In genomic region chr17:75808549-75808904, GRCh38 we compare ENCODE assay signal across 14 cellular contexts. TPM values are rescaled to one million over a fixed set of nuclear protein-coding genes. Genes with fewer than 3 reads are reported as not detected.
DNase-seq lines count a peak whose midpoint lies in the region; ATAC-seq and TF ChIP-seq lines count a peak whose summit lies in the region.
"Had no signal": no experiment of that assay in that cellular context is flagged by ENCODE, and none has a peak within 500 bp of the region (broad histone marks: within the 10 kb centered on the region; RNA-seq: fewer than 3 reads in every experiment).

No MANE protein-coding gene starts in this region.

- peaks cover 10% of the 10 kb centered on the region; the same call in 1 of the 2 replicates for H3K36me3 ChIP-seq in GM23248 (ENCODE audit: low read depth)
- H3K36me3 ChIP-seq in right atrium auricular region: peaks cover 35% of the 10 kb centered on the region
- H3K36me3 ChIP-seq in spleen: peaks cover 0 to 56% (median 42%) of the 10 kb centered on the region in 6 donors

- no peak for TF ChIP-seq POLR2A in spleen (IDR thresholded peaks at IDR 0.05)

- peak overlapping the region; percentile 49; the same call in 1 of the 2 replicates for H2AFZ ChIP-seq in GM23248

- H3K79me2 ChIP-seq in GM23248 (ENCODE audit: insufficient read depth): peaks cover 34% of the 10 kb centered on the region

- no peak for TF ChIP-seq CTCF in right atrium auricular region (IDR thresholded peaks at IDR 0.05)
- TF ChIP-seq CTCF in spleen (IDR thresholded peaks at IDR 0.05 in 8 of 11, conservative IDR thresholded peaks at IDR 0.05 in 3 of 11): no peak

- H3F3A ChIP-seq in GM23248 (ENCODE audit: insufficient read depth): peaks cover 24% of the 10 kb centered on the region

- peak overlapping the region; percentile 59 for H3K27ac Mint-ChIP-seq in activated T-helper 1 cell treated with anti-CD3 and anti-CD28 coated beads, Interleukin-12 subunit alpha, Interleukin-12 subunit beta, Interleukin-2, Interleukin-4 antibody, amounts not matched to agents 30 ng/mL and 10 ng/mL and 1 ng/mL, durations not matched to agents 14 hours and 24 hours and 36 hours
- H3K27ac Mint-ChIP-seq: activated naive CD8-positive, alpha-beta T cell had no signal

- ATAC-seq in HG03135 (IDR thresholded peaks at IDR 0.05; ENCODE audit: unreplicated experiment): no peak
- ATAC-seq: effector memory CD8-positive, alpha-beta T cell had no signal

- 11 to 31% methylated on average over 4 of the region's 4 CpGs for WGBS in GM23248 (ENCODE audit: low coverage in 1 of 2, low lambda C conversion rate in 2 of 2, missing lambda C conversion rate in 2 of 2), 2 experiments
- 76 to 94% (median 83%) methylated on average over 4 of the region's 4 CpGs for WGBS in spleen, 5 donors

- H3K27me3 ChIP-seq in GM23248 (replicated peaks; ENCODE audit: insufficient read depth) (no peaks in the 10 kb centered on the region), right atrium auricular region (no peaks in the 10 kb centered on the region), spleen (replicated peaks in 1 of 7) (no peaks in the 10 kb centered on the region)

- no peaks in the 10 kb centered on the region for H3K9me2 ChIP-seq in GM23248 (ENCODE audit: insufficient read depth)

- H4K20me1 ChIP-seq in GM23248 (ENCODE audit: insufficient read depth): no peaks in the 10 kb centered on the region

- no peak overlapping the region for H3K4me3 Mint-ChIP-seq in activated T-helper 1 cell treated with anti-CD3 and anti-CD28 coated beads, Interleukin-12 subunit alpha, Interleukin-12 subunit beta, Interleukin-2, Interleukin-4 antibody, amounts not matched to agents 30 ng/mL and 10 ng/mL and 1 ng/mL, durations not matched to agents 14 hours and 24 hours and 36 hours
- H3K4me3 Mint-ChIP-seq: activated naive CD8-positive, alpha-beta T cell; effector memory CD8-positive, alpha-beta T cell had no signal

- H3K4me2 ChIP-seq in GM23248 (ENCODE audit: unreplicated experiment): peak overlapping the region; percentile 51

- DNase-seq in GM23248 (no peak), right atrium auricular region (ENCODE audit: low spot score) (no peak), spleen (peak; percentile 18), NCI-H526 (lab: John Stamatoyannopoulos, UW) (no peak), COLO829 (ENCODE audit: low spot score) (no peak), GOT3 (lab: John Stamatoyannopoulos, UW) (no peak)
- no peak for DNase-seq in activated T-helper 1 cell treated with anti-CD3 and anti-CD28 coated beads, Interleukin-12 subunit alpha, Interleukin-12 subunit beta, Interleukin-2, Interleukin-4 antibody, amounts not matched to agents 30 ng/mL and 10 ng/mL and 1 ng/mL, durations not matched to agents 14 hours and 24 hours and 36 hours (ENCODE audit: low spot score)
- DNase-seq: activated CD4-positive, alpha-beta T cell treated with anti-CD3 and anti-CD28 coated beads for 1 hour; Calu3; effector memory CD8-positive, alpha-beta T cell; stimulated activated CD4-positive, alpha-beta T cell treated with anti-CD3 and anti-CD28 coated beads, Interleukin-2, amount 100 ng/mL, for 24 hours had no signal

- peak overlapping the region; percentile 50; the same call in 1 of the 2 replicates for H3K9ac ChIP-seq in GM23248

- H3K27ac ChIP-seq in GM23248 (peak overlapping the region; percentile 58), right atrium auricular region (peak overlapping the region; percentile 83 to 89), spleen (no peak overlapping the region)

- H3K27me3 Mint-ChIP-seq in activated T-helper 1 cell treated with anti-CD3 and anti-CD28 coated beads, Interleukin-12 subunit alpha, Interleukin-12 subunit beta, Interleukin-2, Interleukin-4 antibody, amounts not matched to agents 30 ng/mL and 10 ng/mL and 1 ng/mL, durations not matched to agents 14 hours and 24 hours and 36 hours (ENCODE audit: insufficient read depth): no peaks in the 10 kb centered on the region
- H3K27me3 Mint-ChIP-seq: activated naive CD8-positive, alpha-beta T cell; effector memory CD8-positive, alpha-beta T cell had no signal

- H3K4me1 Mint-ChIP-seq in activated T-helper 1 cell treated with anti-CD3 and anti-CD28 coated beads, Interleukin-12 subunit alpha, Interleukin-12 subunit beta, Interleukin-2, Interleukin-4 antibody, amounts not matched to agents 30 ng/mL and 10 ng/mL and 1 ng/mL, durations not matched to agents 14 hours and 24 hours and 36 hours (ENCODE audit: low read depth): peaks cover 7% of the 10 kb centered on the region

- no peaks in the 10 kb centered on the region for H3K9me3 Mint-ChIP-seq in activated T-helper 1 cell treated with anti-CD3 and anti-CD28 coated beads, Interleukin-12 subunit alpha, Interleukin-12 subunit beta, Interleukin-2, Interleukin-4 antibody, amounts not matched to agents 30 ng/mL and 10 ng/mL and 1 ng/mL, durations not matched to agents 14 hours and 24 hours and 36 hours
- H3K9me3 Mint-ChIP-seq: effector memory CD8-positive, alpha-beta T cell had no signal

- H3K4me1 ChIP-seq in GM23248 (ENCODE audit: insufficient read depth): peaks cover 19% of the 10 kb centered on the region
- peaks cover 0 to 39% of the 10 kb centered on the region in 2 donors for H3K4me1 ChIP-seq in right atrium auricular region
- peaks cover 0 to 35% (median 14%) of the 10 kb centered on the region in 6 donors for H3K4me1 ChIP-seq in spleen

- intact Hi-C loops in activated T-helper 1 cell treated with anti-CD3 and anti-CD28 coated beads, Interleukin-12 subunit alpha, Interleukin-12 subunit beta, Interleukin-2, Interleukin-4 antibody, amounts not matched to agents 30 ng/mL and 10 ng/mL and 1 ng/mL, durations not matched to agents 14 hours and 24 hours and 36 hours (cut with micrococcal nuclease): no loop called here
- intact Hi-C loops in spleen (cut with DNase I; ENCODE audit: low total_unique reads): no loop called here

- in situ Hi-C loops in GM23248 (cut with MboI): no loop called here

- H3K36me3 Mint-ChIP-seq in activated T-helper 1 cell treated with anti-CD3 and anti-CD28 coated beads, Interleukin-12 subunit alpha, Interleukin-12 subunit beta, Interleukin-2, Interleukin-4 antibody, amounts not matched to agents 30 ng/mL and 10 ng/mL and 1 ng/mL, durations not matched to agents 14 hours and 24 hours and 36 hours (ENCODE audit: low read depth): peaks cover 6% of the 10 kb centered on the region
- H3K36me3 Mint-ChIP-seq: activated naive CD8-positive, alpha-beta T cell had no signal

- H3K9me3 ChIP-seq in GM23248 (ENCODE audit: low read depth) (no peaks in the 10 kb centered on the region), right atrium auricular region (no peaks in the 10 kb centered on the region), spleen (no peaks in the 10 kb centered on the region)
- H3K9me3 ChIP-seq: thoracic aorta had no signal

- 0 out of 2 replicates have a peak overlapping the region, but pooled peaks have one; percentile 9 for H3K4me3 ChIP-seq in GM23248
- H3K4me3 ChIP-seq in right atrium auricular region: no peak overlapping the region
- H3K4me3 ChIP-seq in spleen: no peak overlapping the region
- H3K4me3 ChIP-seq: thoracic aorta had no signal

RNA-seq across cellular contexts. Expression of gene UNK, which starts 23.9 kb away (rescaled TPM):
- 11.5 and 20.2 TPM in 2 replicates for total RNA-seq in GM23248 (2014; rRNA removed; shearing (Covaris generic))
- polyA plus RNA-seq in GM23248 (2016; fragmentation: Nextera tagmentation; extraction: Ambion mirVana) (12.4 and 13.3 TPM in 2 replicates), spleen (10 to 100 TPM; 19.0 to 41.9 (median 25.8) TPM)
- 26.0 and 26.9 TPM in 2 replicates for total RNA-seq in activated T-helper 1 cell treated with anti-CD3 and anti-CD28 coated beads, Interleukin-12 subunit alpha, Interleukin-12 subunit beta, Interleukin-2, Interleukin-4 antibody, amounts not matched to agents 30 ng/mL and 10 ng/mL and 1 ng/mL, durations not matched to agents 14 hours and 24 hours and 36 hours
- total RNA-seq in right atrium auricular region (10 to 100 TPM; 18.8 to 25.3 TPM), spleen (10 to 100 TPM; 35.4 to 53.8 (median 48.6) TPM)

RNA-seq across cellular contexts. Expression of gene UNC13D, which starts 35.7 kb away (rescaled TPM):
- total RNA-seq in GM23248 (2014; rRNA removed; shearing (Covaris generic)): under 0.01 and 0.65 TPM in 2 replicates
- polyA plus RNA-seq in GM23248 (2016; fragmentation: Nextera tagmentation; extraction: Ambion mirVana) (0.06 TPM in 1 of 2 replicates, not detected in the other), spleen (10 to 100 TPM; 36.4 to 86.1 (median 53.0) TPM)
- total RNA-seq in activated T-helper 1 cell treated with anti-CD3 and anti-CD28 coated beads, Interleukin-12 subunit alpha, Interleukin-12 subunit beta, Interleukin-2, Interleukin-4 antibody, amounts not matched to agents 30 ng/mL and 10 ng/mL and 1 ng/mL, durations not matched to agents 14 hours and 24 hours and 36 hours: 185 and 186 TPM in 2 replicates
- total RNA-seq in right atrium auricular region (10 to 100 TPM; 11.1 to 25.9 TPM), spleen (100 to 1,000 TPM in 6 of 7 donors, 10 to 100 TPM in 1; 87.1 to 187 (median 129) TPM)

RNA-seq across cellular contexts. Expression of gene GALK1, which starts 43.5 kb away (rescaled TPM):
- 16.6 and 40.6 TPM in 2 replicates for total RNA-seq in GM23248 (2014; rRNA removed; shearing (Covaris generic))
- polyA plus RNA-seq in GM23248 (2016; fragmentation: Nextera tagmentation; extraction: Ambion mirVana) (46.5 and 47.3 TPM in 2 replicates), spleen (10 to 100 TPM; 34.2 to 45.9 (median 37.0) TPM)
- total RNA-seq in activated T-helper 1 cell treated with anti-CD3 and anti-CD28 coated beads, Interleukin-12 subunit alpha, Interleukin-12 subunit beta, Interleukin-2, Interleukin-4 antibody, amounts not matched to agents 30 ng/mL and 10 ng/mL and 1 ng/mL, durations not matched to agents 14 hours and 24 hours and 36 hours: 48.0 and 49.3 TPM in 2 replicates
- total RNA-seq in right atrium auricular region (10 to 100 TPM; 19.6 to 21.0 TPM), spleen (10 to 100 TPM; 23.5 to 45.1 (median 33.5) TPM)

RNA-seq across cellular contexts. Expression of gene WBP2, which starts 46.6 kb away (rescaled TPM):
- total RNA-seq in GM23248 (2014; rRNA removed; shearing (Covaris generic)): 17.4 and 22.9 TPM in 2 replicates
- polyA plus RNA-seq in GM23248 (2016; fragmentation: Nextera tagmentation; extraction: Ambion mirVana) (59.4 and 64.8 TPM in 2 replicates), spleen (100 to 1,000 TPM in 1 of 3 donors, 10 to 100 TPM in 2; 70.2 to 104 (median 74.1) TPM)
- 68.8 and 74.4 TPM in 2 replicates for total RNA-seq in activated T-helper 1 cell treated with anti-CD3 and anti-CD28 coated beads, Interleukin-12 subunit alpha, Interleukin-12 subunit beta, Interleukin-2, Interleukin-4 antibody, amounts not matched to agents 30 ng/mL and 10 ng/mL and 1 ng/mL, durations not matched to agents 14 hours and 24 hours and 36 hours
- total RNA-seq in right atrium auricular region (100 to 1,000 TPM in 1 of 2 donors, 10 to 100 TPM in 1; 100.0 to 163 TPM), spleen (100 to 1,000 TPM in 4 of 7 donors, 10 to 100 TPM in 3; 46.7 to 144 (median 125) TPM)

Comparison
In these comparisons a context has a peak if more than half of its experiments do, and no peak if none do; other contexts are left out.
1. H3K27ac ChIP-seq: peak in GM23248 (single experiment) and right atrium auricular region (2 of 2); none in spleen (0 of 8).